ENCODE assay signal across 9 cellular contexts in the genomic region with DNA sequence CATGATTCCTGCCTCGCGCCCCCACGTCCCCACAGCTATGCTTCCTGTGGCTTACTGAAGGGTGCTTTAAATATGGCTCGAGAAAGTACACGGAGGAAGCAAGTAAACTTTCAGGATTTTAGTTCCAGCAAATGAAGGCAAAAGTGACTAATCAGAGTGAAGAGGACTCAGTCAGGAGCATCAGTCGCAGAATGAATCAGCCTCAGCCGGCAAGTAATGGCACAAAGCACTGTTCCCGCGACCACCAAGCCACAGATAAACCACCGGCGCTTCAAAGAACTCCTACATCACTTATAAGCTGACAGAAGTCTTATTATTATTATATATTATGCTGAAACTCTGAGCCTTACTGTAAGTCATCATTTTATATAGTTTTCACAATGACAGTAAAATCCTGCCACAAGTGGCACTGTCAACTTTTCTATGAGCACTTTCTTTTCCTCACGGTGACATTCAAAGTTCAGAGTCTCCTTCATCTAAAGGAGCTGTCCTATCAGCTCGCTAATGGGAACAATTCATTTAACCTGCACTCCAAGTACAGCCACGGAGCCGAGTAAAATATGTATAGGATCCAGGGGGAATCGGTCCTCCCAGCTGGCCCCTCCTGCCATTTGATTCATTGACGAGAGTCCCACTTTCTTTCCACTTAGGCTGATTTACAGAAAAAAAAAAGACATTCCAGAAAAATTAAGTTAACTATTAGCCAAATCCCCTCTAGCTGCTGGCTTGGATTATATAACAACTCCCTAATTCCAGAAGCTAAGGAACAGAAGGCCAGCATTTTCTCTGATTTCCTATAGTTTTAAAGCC.
DNase-seq lines count a peak whose midpoint lies in the region; ATAC-seq and TF ChIP-seq lines count a peak whose summit lies in the region.
"Had no signal": no experiment of that assay in that cellular context is flagged by ENCODE, and none has a peak within 500 bp of the region (broad histone marks: within the 10 kb centered on the region; RNA-seq: fewer than 3 reads in every experiment).

No MANE protein-coding gene starts in this region.

- peak; percentile 20 for DNase-seq in activated CD8-positive, alpha-beta memory T cell treated with anti-CD3 and anti-CD28 coated beads, Interleukin-2, amount 50 U/mL, for 1 hour (ENCODE audit: extremely low read depth)
- peak; percentile 17 for DNase-seq in effector CD4-positive, alpha-beta T cell
- peak; percentile 55 for DNase-seq in stimulated activated CD4-positive, alpha-beta T cell treated with anti-CD3 and anti-CD28 coated beads, Interleukin-2, amount 100 ng/mL, for 4 hours (ENCODE audit: low read depth)
- DNase-seq in G401 (ENCODE audit: low spot score) (no peak), islet precursor cell (no peak), GM13976 (ENCODE audit: low spot score) (no peak)
- DNase-seq: RPMI8226 had no signal

- TF ChIP-seq CTCF in GM13976 (IDR thresholded peaks at IDR 0.05; ENCODE audit: borderline replicate concordance, control extremely low read depth, extremely low read depth, insufficient read depth, missing control alignments) = no peak

- in situ Hi-C loops in G401 (cut with HindIII; ENCODE audit: low sequenced_read_pairs) = no loop called here
- in situ Hi-C loops in GM13976 (cut with MboI; ENCODE audit: low sequenced_read_pairs, unreplicated experiment) = no loop called here

- ATAC-seq in GM18861 (IDR thresholded peaks at IDR 0.05; ENCODE audit: unreplicated experiment) (peak; percentile 40), HG03159 (IDR thresholded peaks at IDR 0.05; ENCODE audit: unreplicated experiment) (no peak)

Comparison
In these comparisons a context has a peak if more than half of its experiments do, and no peak if none do; other contexts are left out.
1. DNase-seq: peak in activated CD8-positive, alpha-beta memory T cell treated with anti-CD3 and anti-CD28 coated beads, Interleukin-2, amount 50 U/mL, for 1 hour (single experiment), effector CD4-positive, alpha-beta T cell (single experiment) and stimulated activated CD4-positive, alpha-beta T cell treated with anti-CD3 and anti-CD28 coated beads, Interleukin-2, amount 100 ng/mL, for 4 hours (single experiment); none in G401 (single experiment), islet precursor cell (single experiment) and GM13976 (single experiment).